Comparison of ENCODE assay signal across 8 cellular contexts in genomic region chr10:80409121-80409520, GRCh38. TPM values are rescaled to one million over a fixed set of nuclear protein-coding genes. Genes with fewer than 3 reads are reported as not detected.
DNase-seq lines count a peak whose midpoint lies in the region; ATAC-seq and TF ChIP-seq lines count a peak whose summit lies in the region.

No MANE protein-coding gene starts in this region.

- no peak for ATAC-seq in GM19023 (IDR thresholded peaks at IDR 0.05; ENCODE audit: unreplicated experiment)
- no peak for ATAC-seq in GM18867 (IDR thresholded peaks at IDR 0.05; ENCODE audit: unreplicated experiment)

- TF ChIP-seq POLR2A in sigmoid colon (IDR thresholded peaks at IDR 0.05): no peak

- H3K36me3 ChIP-seq in WERI-Rb-1 (peaks cover 34% of the 10 kb centered on the region), left ventricle myocardium inferior (no peaks in the 10 kb centered on the region), sigmoid colon (no peaks in the 10 kb centered on the region)

- no peak for TF ChIP-seq EP300 in sigmoid colon (IDR thresholded peaks at IDR 0.05)

- H3K27me3 ChIP-seq in WERI-Rb-1 (ENCODE audit: insufficient read depth, low read depth, severe bottlenecking): no peaks in the 10 kb centered on the region
- no peaks in the 10 kb centered on the region for H3K27me3 ChIP-seq in left ventricle myocardium inferior (ENCODE audit: low read depth)
- no peaks in the 10 kb centered on the region for H3K27me3 ChIP-seq in sigmoid colon

- DNase-seq in WERI-Rb-1: no peak
- DNase-seq in left ventricle myocardium inferior: no peak
- no peak for DNase-seq in sigmoid colon
- DNase-seq in KBM-7: no peak
- no peak for DNase-seq in NCI-H1694 treated with DMSO at 0.1 percent for 48 hours (lab: John Stamatoyannopoulos, UW)

- H3K9me3 ChIP-seq in WERI-Rb-1 (ENCODE audit: severe bottlenecking) (no peaks in the 10 kb centered on the region), left ventricle myocardium inferior (replicated peaks) (no peaks in the 10 kb centered on the region), sigmoid colon (no peaks in the 10 kb centered on the region)

- H3K4me3 ChIP-seq in GM12875 (ENCODE audit: low read depth, low read length) (peak overlapping the region; percentile 81), WERI-Rb-1 (ENCODE audit: low read depth, low read length) (peak overlapping the region; percentile 70), left ventricle myocardium inferior (peak overlapping the region; percentile 95), sigmoid colon (peak overlapping the region; percentile 72 to 78 (median 75))

- in situ Hi-C loops in KBM-7 (cut with MboI; ENCODE audit: low pct_unique_long_range_greater_than_20kb, low sequenced_read_pairs): no loop called here

- WGBS in sigmoid colon, 2 donors: 16 to 40% methylated on average over 12 of the region's 12 CpGs

- intact Hi-C loops in left ventricle myocardium inferior (cut with micrococcal nuclease) (no loop called here), sigmoid colon (cut with DNase I) (no loop called here)

- peaks cover 71% of the 10 kb centered on the region for H3K4me1 ChIP-seq in left ventricle myocardium inferior
- peaks cover 0 to 61% (median 57%) of the 10 kb centered on the region in 4 donors for H3K4me1 ChIP-seq in sigmoid colon

- TF ChIP-seq CTCF in GM12875 (IDR thresholded peaks at IDR 0.05; ENCODE audit: borderline replicate concordance, insufficient read depth, low read depth, low read length) (no peak), WERI-Rb-1 (IDR thresholded peaks at IDR 0.05; ENCODE audit: low read depth, low read length) (no peak), left ventricle myocardium inferior (IDR thresholded peaks at IDR 0.05; ENCODE audit: borderline replicate concordance) (no peak), sigmoid colon (IDR thresholded peaks at IDR 0.05) (no peak)

- H3K27ac ChIP-seq in WERI-Rb-1 (peak overlapping the region; percentile 92), left ventricle myocardium inferior (replicated peaks) (peak overlapping the region; percentile 96), sigmoid colon (peak overlapping the region; percentile 65 to 87 (median 86))

RNA-seq across cellular contexts. Expression of gene PRXL2A, which starts 0.8 kb away (rescaled TPM):
- total RNA-seq in left ventricle myocardium inferior: 101 TPM
- total RNA-seq in sigmoid colon: 10 to 100 TPM; 43.7 to 57.4 (median 50.9) TPM
- polyA plus RNA-seq in sigmoid colon: 10 to 100 TPM; 33.3 to 63.5 (median 37.8) TPM

RNA-seq across cellular contexts. Expression of gene TSPAN14, which starts 45.0 kb away (rescaled TPM):
- total RNA-seq in left ventricle myocardium inferior: 33.4 TPM
- total RNA-seq in sigmoid colon: 10 to 100 TPM; 22.0 to 29.9 (median 23.9) TPM
- 10 to 100 TPM; 12.0 to 67.3 (median 14.1) TPM for polyA plus RNA-seq in sigmoid colon

RNA-seq across cellular contexts. Expression of gene DYDC2, which starts 52.5 kb away (rescaled TPM):
- total RNA-seq in left ventricle myocardium inferior (not detected), sigmoid colon (not detected)
- polyA plus RNA-seq in sigmoid colon: under 1 TPM in 1 of 3 donors, not detected in 2; 0.41 TPM

RNA-seq across cellular contexts. Expression of gene DYDC1, which starts 52.6 kb away (rescaled TPM):
- total RNA-seq in left ventricle myocardium inferior (not detected), sigmoid colon (not detected)
- not detected for polyA plus RNA-seq in sigmoid colon
